ENCODE assay signal across 20 cellular contexts in genomic region chr22:37201066-37201820, GRCh38. TPM values are rescaled to one million over a fixed set of nuclear protein-coding genes. Genes with fewer than 3 reads are reported as not detected.
A peak's percentile ranks its signal among the peaks of the same experiment; 100 is the strongest.
DNase-seq lines count a peak whose midpoint lies in the region; ATAC-seq and TF ChIP-seq lines count a peak whose summit lies in the region.
"Had no signal": no experiment of that assay in that cellular context is flagged by ENCODE, and none has a peak within 500 bp of the region (broad histone marks: within the 10 kb centered on the region; RNA-seq: fewer than 3 reads in every experiment).

No MANE protein-coding gene starts in this region.

- H3K4me3 ChIP-seq in NT2/D1 (ENCODE audit: insufficient read length, low read depth) (no peak overlapping the region), left lung (no peak overlapping the region), prostate gland (no peak overlapping the region)
- H3K4me3 ChIP-seq: esophagus squamous epithelium, stomach, uterus had no signal

- no peak for TF ChIP-seq POLR2A in prostate gland (IDR thresholded peaks at IDR 0.05)

- ATAC-seq in left lung, result no peak
- ATAC-seq in stimulated activated memory B cell treated with anti-CD40 and anti-IgM and Interleukin-4, amounts not matched to agents 10 μg/mL and 1 μg/mL and 100 μg/mL, for 72 hours, result no peak
- ATAC-seq: HCT116, Right ventricle myocardium inferior had no signal

- no peaks in the 10 kb centered on the region for H3K9me3 Mint-ChIP-seq in stimulated activated memory B cell treated with anti-CD40 and anti-IgM and Interleukin-4, amounts not matched to agents 10 μg/mL and 1 μg/mL and 100 μg/mL, for 72 hours
- H3K9me3 Mint-ChIP-seq: immature natural killer cell, nephron progenitor cell had no signal

- H3K36me3 Mint-ChIP-seq in stimulated activated memory B cell treated with anti-CD40 and anti-IgM and Interleukin-4, amounts not matched to agents 10 μg/mL and 1 μg/mL and 100 μg/mL, for 72 hours, result no peaks in the 10 kb centered on the region
- H3K36me3 Mint-ChIP-seq: immature natural killer cell had no signal

- peak overlapping the region; percentile 42 for H3K9ac ChIP-seq in NT2/D1 (ENCODE audit: insufficient read length, low read depth)

- peak overlapping the region; percentile 89 for H3K27ac Mint-ChIP-seq in stimulated activated memory B cell treated with anti-CD40 and anti-IgM and Interleukin-4, amounts not matched to agents 10 μg/mL and 1 μg/mL and 100 μg/mL, for 72 hours
- H3K27ac Mint-ChIP-seq: nephron progenitor cell had no signal

- H3K4me1 ChIP-seq in NT2/D1 (ENCODE audit: insufficient read depth, insufficient read length) (peaks cover 21% of the 10 kb centered on the region), left lung (peaks cover 26 to 32% of the 10 kb centered on the region in 2 donors), prostate gland (replicated peaks) (peaks cover 18% of the 10 kb centered on the region)

- peaks cover 35% of the 10 kb centered on the region for H3K4me1 Mint-ChIP-seq in stimulated activated memory B cell treated with anti-CD40 and anti-IgM and Interleukin-4, amounts not matched to agents 10 μg/mL and 1 μg/mL and 100 μg/mL, for 72 hours

- CTCF ChIA-PET in GM10248 (lab: Yijun Ruan, JAX), result interaction anchor here (0.7 to 8.1 kb wide), 14 partner anchors 8 to 426 kb away, joined by 3 to 83 read pairs (median 22); partner anchors contain the start of genes IFT27 and RAC2

- H3K9me3 ChIP-seq in NT2/D1 (ENCODE audit: insufficient read depth, low read length) (no peaks in the 10 kb centered on the region), left lung (no peaks in the 10 kb centered on the region), prostate gland (no peaks in the 10 kb centered on the region)
- H3K9me3 ChIP-seq: esophagus squamous epithelium, stomach, uterus had no signal

- H3K36me3 ChIP-seq in NT2/D1 (ENCODE audit: insufficient read depth, insufficient read length, low read length) (no peaks in the 10 kb centered on the region), left lung (no peaks in the 10 kb centered on the region), prostate gland (no peaks in the 10 kb centered on the region)
- H3K36me3 ChIP-seq: esophagus squamous epithelium, stomach, uterus, WERI-Rb-1 had no signal

- no peak overlapping the region for H3K4me3 Mint-ChIP-seq in stimulated activated memory B cell treated with anti-CD40 and anti-IgM and Interleukin-4, amounts not matched to agents 10 μg/mL and 1 μg/mL and 100 μg/mL, for 72 hours
- H3K4me3 Mint-ChIP-seq: immature natural killer cell, nephron progenitor cell had no signal

- H3K27me3 Mint-ChIP-seq in stimulated activated memory B cell treated with anti-CD40 and anti-IgM and Interleukin-4, amounts not matched to agents 10 μg/mL and 1 μg/mL and 100 μg/mL, for 72 hours, result no peaks in the 10 kb centered on the region

- WGBS in prostate gland, result 93% methylated on average over 13 of the region's 13 CpGs

- H3K27me3 ChIP-seq in NT2/D1 (ENCODE audit: insufficient read depth, insufficient read length), result no peaks in the 10 kb centered on the region
- no peaks in the 10 kb centered on the region for H3K27me3 ChIP-seq in left lung
- no peaks in the 10 kb centered on the region for H3K27me3 ChIP-seq in prostate gland (replicated peaks; ENCODE audit: insufficient read depth)
- H3K27me3 ChIP-seq: esophagus squamous epithelium, stomach, uterus had no signal

- no peak for TF ChIP-seq CTCF in left lung (IDR thresholded peaks at IDR 0.05)
- no peak for TF ChIP-seq CTCF in GM10248 (IDR thresholded peaks at IDR 0.05; ENCODE audit: control extremely low read depth, extremely low read depth, low read depth, missing control alignments)
- TF ChIP-seq CTCF in prostate gland (IDR thresholded peaks at IDR 0.05), result no peak

- intact Hi-C loops in left lung (cut with DNase I) (loop anchor here in 1 of 2 donors (10.0 kb wide), 1 partner anchor 126 kb away; no protein-coding TSS in a partner anchor), prostate gland (cut with DNase I) (loop anchor here (10.0 kb wide), 1 partner anchor 126 kb away; no protein-coding TSS in a partner anchor)

- peak; percentile 58 for DNase-seq in activated effector memory CD4-positive, alpha-beta T cell treated with anti-CD3 and anti-CD28 coated beads, Interleukin-2, amount 50 U/mL, for 16 hours
- no peak for DNase-seq in activated effector memory CD4-positive, alpha-beta T cell treated with Interleukin-2 at 50 U/mL for 16 hours
- no peak for DNase-seq in NT2/D1 (ENCODE audit: low read depth, low spot score)
- peak; percentile 24 to 33 for DNase-seq in left lung
- no peak for DNase-seq in SKM-1 treated with dmso at 0.1 percent for 144 hours (lab: John Stamatoyannopoulos, UW; ENCODE audit: unreplicated experiment)
- DNase-seq in GM10248 (ENCODE audit: extremely low spot score), result no peak
- no peak for DNase-seq in prostate gland (ENCODE audit: low spot score)
- DNase-seq: esophagus squamous epithelium, glutamatergic neuron, immature natural killer cell, MM.1S, NCI-H1694 treated with DMSO at 0.1 percent for 48 hours, nephron progenitor cell, stomach, uterus, WERI-Rb-1 had no signal

- POLR2A ChIA-PET in GM10248 (lab: Yijun Ruan, JAX), result interaction anchor here (0.6 to 0.7 kb wide), 3 partner anchors 408 to 878 kb away, joined by 3 to 4 read pairs (median 3); partner anchors contain the start of gene GGA1

- H3K27ac ChIP-seq in left lung (no peak overlapping the region), prostate gland (no peak overlapping the region)
- H3K27ac ChIP-seq: esophagus squamous epithelium, stomach, uterus, WERI-Rb-1 had no signal

RNA-seq across cellular contexts. Expression of gene SSTR3, which starts 11.0 kb away (rescaled TPM):
- total RNA-seq in left lung (under 1 TPM in 1 of 2 donors, not detected in 1; 0.26 TPM), prostate gland (10 to 100 TPM in 1 of 2 donors, not detected in 1; 46.4 TPM)
- total RNA-seq: esophagus squamous epithelium, lung microvascular endothelial cell, Right ventricle myocardium inferior had no signal

RNA-seq across cellular contexts. Expression of gene C1QTNF6, which starts 13.2 kb away (rescaled TPM):
- total RNA-seq in left lung, result 10 to 100 TPM in 1 of 2 donors, 1 to 10 TPM in 1; 7.2 to 16.0 TPM
- total RNA-seq in prostate gland, result 1 to 10 TPM; 2.1 to 9.3 TPM

RNA-seq across cellular contexts. Expression of gene RAC2, which starts 42.8 kb away (rescaled TPM):
- total RNA-seq in left lung (10 to 100 TPM; 40.9 to 77.2 TPM), prostate gland (10 to 100 TPM in 1 of 2 donors, 1 to 10 TPM in 1; 9.7 to 14.4 TPM)

RNA-seq across cellular contexts. Expression of gene IL2RB, which starts 51.5 kb away (rescaled TPM):
- 1 to 10 TPM; 3.7 to 7.7 TPM for total RNA-seq in left lung
- 1 to 10 TPM; 1.7 to 3.0 TPM for total RNA-seq in prostate gland
- total RNA-seq: lung microvascular endothelial cell had no signal

Comparison
In these comparisons a context has a peak if more than half of its experiments do, and no peak if none do; other contexts are left out.
1. DNase-seq: peak in activated effector memory CD4-positive, alpha-beta T cell treated with anti-CD3 and anti-CD28 coated beads, Interleukin-2, amount 50 U/mL, for 16 hours (single experiment) and left lung (2 of 2); none in activated effector memory CD4-positive, alpha-beta T cell treated with Interleukin-2 at 50 U/mL for 16 hours (single experiment), NT2/D1 (single experiment), SKM-1 treated with dmso at 0.1 percent for 144 hours (single experiment), GM10248 (single experiment) and prostate gland (single experiment).